27 cellular contexts compared by ENCODE assay signal in genomic region chr3:13954266-13954665, GRCh38.
"Had no signal": no experiment of that assay in that cellular context is flagged by ENCODE, and none has a peak within 500 bp of the region (broad histone marks: within the 10 kb centered on the region; RNA-seq: fewer than 3 reads in every experiment).

No MANE protein-coding gene starts in this region.

- H3K9me3 ChIP-seq: colonic mucosa, esophagus muscularis mucosa, esophagus squamous epithelium, gastrocnemius medialis, gastroesophageal sphincter had no signal

- H3K4me1 ChIP-seq: colonic mucosa, esophagus muscularis mucosa, esophagus squamous epithelium, foreskin keratinocyte, gastrocnemius medialis, gastroesophageal sphincter, heart left ventricle had no signal

- DNase-seq: colonic mucosa; cortex of kidney; dermis blood vessel endothelial cell; dorsolateral prefrontal cortex; effector CD4-positive, alpha-beta T cell; effector CD8-positive, alpha-beta T cell; effector memory CD4-positive, alpha-beta T cell; effector memory CD8-positive, alpha-beta T cell; endodermal cell; erythroblast; esophagus squamous epithelium; foreskin fibroblast; foreskin keratinocyte; foreskin melanocyte; gastrocnemius medialis; glutamatergic neuron; head of caudate nucleus; heart left ventricle; heart right ventricle had no signal

- H3K4me3 ChIP-seq: colonic mucosa, coronary artery, dorsolateral prefrontal cortex, esophagus muscularis mucosa, esophagus squamous epithelium, gastrocnemius medialis, gastroesophageal sphincter, heart left ventricle, heart right ventricle had no signal

- H3K27me3 ChIP-seq: colonic mucosa, esophagus muscularis mucosa, esophagus squamous epithelium, gastrocnemius medialis, gastroesophageal sphincter had no signal

- H3K36me3 ChIP-seq: colonic mucosa, esophagus muscularis mucosa, esophagus squamous epithelium, gastrocnemius medialis, gastroesophageal sphincter, heart left ventricle, heart right ventricle had no signal

- ATAC-seq: effector memory CD8-positive, alpha-beta T cell; esophagus mucosa; foreskin keratinocyte; gastrocnemius medialis; gastroesophageal sphincter; heart left ventricle; heart right ventricle had no signal

- H3K27ac ChIP-seq: colonic mucosa, coronary artery, dorsolateral prefrontal cortex, epithelial cell of prostate, esophagus muscularis mucosa, esophagus squamous epithelium, foreskin keratinocyte, gastrocnemius medialis, gastroesophageal sphincter, heart left ventricle, heart right ventricle had no signal

- FAIRE-seq: colon, endothelial cell of umbilical vein, frontal cortex had no signal
